In genomic region chr2:106638043-106638442, GRCh38 we compare ENCODE assay signal across 9 cellular contexts.
A peak's percentile ranks its signal among the peaks of the same experiment; 100 is the strongest.
DNase-seq lines count a peak whose midpoint lies in the region; ATAC-seq and TF ChIP-seq lines count a peak whose summit lies in the region.
"Had no signal": no experiment of that assay in that cellular context is flagged by ENCODE, and none has a peak within 500 bp of the region (broad histone marks: within the 10 kb centered on the region; RNA-seq: fewer than 3 reads in every experiment).

No MANE protein-coding gene starts in this region.

- no peak overlapping the region for H3K27ac ChIP-seq in MM.1S (ENCODE audit: low read length)

- DNase-seq in DMS53 (lab: John Stamatoyannopoulos, UW), result peak; percentile 76
- peak; percentile 33 for DNase-seq in MM.1S
- DNase-seq in astrocyte of the spinal cord (ENCODE audit: low read depth, low spot score), result peak; percentile 20
- DNase-seq in mesothelial cell of epicardium (ENCODE audit: low spot score in 2 of 2, unreplicated experiment in 2 of 2), result no peak
- DNase-seq in stimulated activated naive CD4-positive, alpha-beta T cell (lab: John Stamatoyannopoulos, UW), result no peak
- DNase-seq in NCI-H2227 treated with DMSO at 0.1 percent for 48 hours (lab: John Stamatoyannopoulos, UW), result no peak

- no peak overlapping the region for H3K9ac ChIP-seq in MM.1S (ENCODE audit: low read length)

- in situ Hi-C loops in astrocyte of the spinal cord (cut with HindIII; ENCODE audit: low sequenced_read_pairs), result no loop called here

- H3K27me3 ChIP-seq in MM.1S (replicated peaks; ENCODE audit: insufficient read depth, low read length), result no peaks in the 10 kb centered on the region

- H4K20me1 ChIP-seq in MM.1S (ENCODE audit: insufficient read depth, low read length), result no peaks in the 10 kb centered on the region

- H3K9me3 Mint-ChIP-seq in mesothelial cell of epicardium, result no peaks in the 10 kb centered on the region
- H3K9me3 Mint-ChIP-seq: activated naive CD4-positive, alpha-beta T cell treated with anti-CD3 and anti-CD28 coated beads, Interleukin-2, amount 50 U/mL, for 24 hours had no signal

- H3K4me2 ChIP-seq in MM.1S (ENCODE audit: low read depth, low read length), result no peak overlapping the region

- ATAC-seq in HG03565 (IDR thresholded peaks at IDR 0.05; ENCODE audit: unreplicated experiment) (no peak), GM19397 (IDR thresholded peaks at IDR 0.05; ENCODE audit: unreplicated experiment) (no peak)

- TF ChIP-seq CTCF in MM.1S (IDR thresholded peaks at IDR 0.05; ENCODE audit: low read length), result peak; percentile 49
- TF ChIP-seq CTCF in astrocyte of the spinal cord (IDR thresholded peaks at IDR 0.05; ENCODE audit: low read depth, low read length), result peak; percentile 28
- TF ChIP-seq CTCF in mesothelial cell of epicardium (IDR thresholded peaks at IDR 0.05; ENCODE audit: unreplicated experiment), result peak; percentile 42

- H3K9me3 ChIP-seq in MM.1S (replicated peaks; ENCODE audit: insufficient read depth, low read length), result no peaks in the 10 kb centered on the region

- H3K4me3 ChIP-seq in MM.1S (ENCODE audit: low read length) (no peak overlapping the region), astrocyte of the spinal cord (ENCODE audit: low read depth, low read length) (no peak overlapping the region)

- no peak overlapping the region for H2AFZ ChIP-seq in MM.1S (ENCODE audit: low read length)

- no peaks in the 10 kb centered on the region for H3F3A ChIP-seq in MM.1S (ENCODE audit: insufficient read depth, low read length)

- H3K79me2 ChIP-seq in MM.1S (ENCODE audit: low read length), result no peaks in the 10 kb centered on the region

- H3K27me3 Mint-ChIP-seq in mesothelial cell of epicardium (ENCODE audit: low read depth), result peaks cover 12% of the 10 kb centered on the region

- H3K36me3 Mint-ChIP-seq in mesothelial cell of epicardium, result no peaks in the 10 kb centered on the region
- H3K36me3 Mint-ChIP-seq: activated naive CD4-positive, alpha-beta T cell treated with anti-CD3 and anti-CD28 coated beads, Interleukin-2, amount 50 U/mL, for 24 hours had no signal

- H3K36me3 ChIP-seq in MM.1S (replicated peaks; ENCODE audit: insufficient read depth, low read length), result no peaks in the 10 kb centered on the region

- H3K27ac Mint-ChIP-seq in mesothelial cell of epicardium, result no peak overlapping the region
- H3K27ac Mint-ChIP-seq: activated naive CD4-positive, alpha-beta T cell treated with anti-CD3 and anti-CD28 coated beads, Interleukin-2, amount 50 U/mL, for 24 hours had no signal

- H3K9me2 ChIP-seq in MM.1S (replicated peaks; ENCODE audit: insufficient read depth, low read length), result no peaks in the 10 kb centered on the region

- no peaks in the 10 kb centered on the region for H3K4me1 ChIP-seq in MM.1S (ENCODE audit: low read length)

- H3K4me3 Mint-ChIP-seq in mesothelial cell of epicardium, result no peak overlapping the region
- H3K4me3 Mint-ChIP-seq: activated naive CD4-positive, alpha-beta T cell treated with anti-CD3 and anti-CD28 coated beads, Interleukin-2, amount 50 U/mL, for 24 hours had no signal

- peaks cover 13% of the 10 kb centered on the region for H3K4me1 Mint-ChIP-seq in mesothelial cell of epicardium
- H3K4me1 Mint-ChIP-seq: activated naive CD4-positive, alpha-beta T cell treated with anti-CD3 and anti-CD28 coated beads, Interleukin-2, amount 50 U/mL, for 24 hours had no signal

Comparison
In these comparisons a context has a peak if more than half of its experiments do, and no peak if none do; other contexts are left out.
1. DNase-seq: peak in DMS53 (single experiment), MM.1S (single experiment) and astrocyte of the spinal cord (single experiment); none in mesothelial cell of epicardium (0 of 2), stimulated activated naive CD4-positive, alpha-beta T cell (0 of 6) and NCI-H2227 treated with DMSO at 0.1 percent for 48 hours (single experiment).
2. Peak in every context shown above with its lines, with median percentiles within 50 percentile points of each other: CTCF ChIP-seq.